15 cellular contexts compared by ENCODE assay signal in the genomic region with DNA sequence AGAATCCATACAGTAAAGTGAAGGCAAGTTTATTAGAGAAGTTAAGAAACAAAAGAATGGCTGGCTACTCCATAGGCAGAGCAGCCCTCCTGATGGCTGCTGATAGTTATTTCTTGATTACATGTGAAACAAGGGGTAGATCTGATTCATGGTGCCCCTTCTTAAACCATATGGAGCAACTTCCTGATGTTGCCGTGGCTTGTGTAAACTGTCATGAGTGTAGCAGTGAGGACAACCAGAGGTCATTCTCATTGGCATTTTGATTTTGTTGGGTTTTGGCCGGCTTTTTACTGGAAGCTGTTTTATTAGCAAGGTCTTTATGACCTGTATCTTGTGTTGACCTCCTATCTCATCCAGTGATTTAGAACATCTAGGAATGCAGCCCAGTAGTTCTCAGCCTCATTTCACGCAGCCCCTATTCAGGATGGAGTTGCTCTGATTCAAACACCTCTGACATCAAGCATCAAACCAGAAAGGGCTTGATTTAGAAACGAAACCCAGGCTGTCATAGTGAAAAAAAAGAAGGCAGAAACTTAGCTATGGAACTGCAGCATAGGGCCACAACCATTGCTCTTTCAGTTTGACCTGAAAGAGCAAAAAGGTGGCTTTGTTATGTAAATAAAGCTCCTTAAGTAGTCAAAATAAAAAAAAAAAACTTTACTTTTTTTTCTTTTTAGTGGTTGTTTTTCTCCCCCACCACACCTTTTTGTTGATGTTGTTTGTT. TPM values are rescaled to one million over a fixed set of nuclear protein-coding genes. Genes with fewer than 3 reads are reported as not detected.
A peak's percentile ranks its signal among the peaks of the same experiment; 100 is the strongest.
DNase-seq lines count a peak whose midpoint lies in the region; ATAC-seq and TF ChIP-seq lines count a peak whose summit lies in the region.
"Had no signal": no experiment of that assay in that cellular context is flagged by ENCODE, and none has a peak within 500 bp of the region (broad histone marks: within the 10 kb centered on the region; RNA-seq: fewer than 3 reads in every experiment).

No MANE protein-coding gene starts in this region.

- H3K4me3 Mint-ChIP-seq in H9: no peak overlapping the region
- H3K4me3 Mint-ChIP-seq in nephron progenitor cell: no peak overlapping the region
- H3K4me3 Mint-ChIP-seq: natural killer cell treated with Interleukin-12 subunit alpha and Interleukin-12 subunit beta and Interleukin-15 and Interleukin-18, amount 100 ng/mL, for 72 hours had no signal

- H3K9me3 Mint-ChIP-seq in H9 (peaks cover 29 to 33% of the 10 kb centered on the region in 2 experiments), nephron progenitor cell (peaks cover 31% of the 10 kb centered on the region)
- H3K9me3 Mint-ChIP-seq: natural killer cell treated with Interleukin-12 subunit alpha and Interleukin-12 subunit beta and Interleukin-15 and Interleukin-18, amount 100 ng/mL, for 72 hours had no signal

- H4K20me1 ChIP-seq in H9 (ENCODE audit: control insufficient read depth, insufficient read depth, insufficient read length): no peaks in the 10 kb centered on the region

- H3K14ac ChIP-seq in H9 (ENCODE audit: insufficient read depth, low read length): no peak overlapping the region

- H3K56ac ChIP-seq in H9 (ENCODE audit: insufficient read length, low read depth, low read length): no peak overlapping the region

- H3T11ph ChIP-seq in H9 (ENCODE audit: low read length): no peak overlapping the region

- H2BK120ac ChIP-seq in H9 (ENCODE audit: low read depth, low read length, poor library complexity, severe bottlenecking): no peak overlapping the region

- no peak overlapping the region for H3K18ac ChIP-seq in H9 (ENCODE audit: insufficient read length, low read depth, low read length)

- no peak overlapping the region for H2BK12ac ChIP-seq in H9 (ENCODE audit: insufficient read length, low read depth, low read length)

- no peak overlapping the region for H3K9ac ChIP-seq in H9 (ENCODE audit: extremely low read depth, insufficient read length, low read length)

- H3K23ac ChIP-seq in H9 (ENCODE audit: insufficient read length, low read depth, low read length): no peak overlapping the region

- no peak overlapping the region for H2AK5ac ChIP-seq in H9 (ENCODE audit: insufficient read length, low read length)

- no CpG with 5 or more reads among the region's 4 CpGs for WGBS in H9 (ENCODE audit: extremely low coverage, insufficient read length, low lambda C conversion rate)
- 66 to 75% methylated on average over 4 of the region's 4 CpGs for WGBS in lower leg skin, 2 donors

- H3K9me3 ChIP-seq in H9 (ENCODE audit: control insufficient read depth, low read depth, low read length): peaks cover 10% of the 10 kb centered on the region
- H3K9me3 ChIP-seq: thoracic aorta had no signal

- no peak overlapping the region for H3K4ac ChIP-seq in H9 (ENCODE audit: low read depth, low read length)

- H3K23me2 ChIP-seq in H9 (ENCODE audit: insufficient read length, low read depth, low read length, poor library complexity, severe bottlenecking): no peaks in the 10 kb centered on the region

- H3K27ac Mint-ChIP-seq in H9 (peak overlapping the region; percentile 11 to 94 (median 85); a peak in 5 of 7 replicates), nephron progenitor cell (peak overlapping the region; percentile 42)
- H3K27ac Mint-ChIP-seq: natural killer cell treated with Interleukin-12 subunit alpha and Interleukin-12 subunit beta and Interleukin-15 and Interleukin-18, amount 100 ng/mL, for 72 hours had no signal

- H3K4me2 ChIP-seq in H9 (ENCODE audit: insufficient read depth, insufficient read length, low read length): no peak overlapping the region

- H4K8ac ChIP-seq in H9 (replicated peaks; ENCODE audit: insufficient read length, low read depth, low read length): no peak overlapping the region

- ATAC-seq in HG03378 (IDR thresholded peaks at IDR 0.05; ENCODE audit: unreplicated experiment) (peak; percentile 98), foreskin keratinocyte (no peak)
- ATAC-seq: HepG2; natural killer cell treated with Interleukin-12 subunit alpha and Interleukin-12 subunit beta and Interleukin-15 and Interleukin-18, amount 100 ng/mL, for 72 hours had no signal

- intact Hi-C loops in lower leg skin (cut with DNase I; ENCODE audit: low total_unique reads): no loop called here

- H4K5ac ChIP-seq in H9 (ENCODE audit: insufficient read length, low read depth, low read length): no peak overlapping the region

- no peak overlapping the region for H2BK5ac ChIP-seq in H9 (ENCODE audit: insufficient read length, low read length)

- H3K79me2 ChIP-seq in H9 (ENCODE audit: insufficient read depth, low read length): no peaks in the 10 kb centered on the region

- no peaks in the 10 kb centered on the region for H3K27me3 ChIP-seq in H9 (ENCODE audit: insufficient read depth, low read length)
- no peaks in the 10 kb centered on the region for H3K27me3 ChIP-seq in foreskin keratinocyte

- peaks cover 13 to 28% (median 18%) of the 10 kb centered on the region in 3 experiments for H3K36me3 Mint-ChIP-seq in H9 (ENCODE audit: insufficient read depth in 1 of 3, low read depth in 3 of 3)
- peaks cover 20% of the 10 kb centered on the region for H3K36me3 Mint-ChIP-seq in nephron progenitor cell (ENCODE audit: low read depth)
- H3K36me3 Mint-ChIP-seq: natural killer cell treated with Interleukin-12 subunit alpha and Interleukin-12 subunit beta and Interleukin-15 and Interleukin-18, amount 100 ng/mL, for 72 hours had no signal

- peak; percentile 14 for DNase-seq in GM19238 (ENCODE audit: insufficient read length, low spot score)
- DNase-seq in H9: no peak
- DNase-seq in nephron progenitor cell: no peak
- no peak for DNase-seq in lower leg skin (ENCODE audit: low spot score in 2 of 2)
- no peak for DNase-seq in EL
- no peak for DNase-seq in GDM1 (lab: John Stamatoyannopoulos, UW)
- DNase-seq in foreskin keratinocyte: no peak
- DNase-seq: activated gamma-delta T cell treated with Interleukin-2 at 50 U/mL for 16 hours; DMS53; stimulated activated CD4-positive, alpha-beta T cell treated with anti-CD3 and anti-CD28 coated beads, Interleukin-1b, Interleukin-23, amount 100 ng/mL, for 48 hours had no signal

- no peak for TF ChIP-seq CTCF in H9 (conservative IDR thresholded peaks at IDR 0.05)
- no peak for TF ChIP-seq CTCF in nephron progenitor cell (IDR thresholded peaks at IDR 0.05)
- no peak for TF ChIP-seq CTCF in lower leg skin (IDR thresholded peaks at IDR 0.05)
- TF ChIP-seq CTCF in foreskin keratinocyte (conservative IDR thresholded peaks at IDR 0.05): no peak

- no peak overlapping the region for H4K91ac ChIP-seq in H9 (ENCODE audit: insufficient read length, low read depth, low read length)

- no peak for TF ChIP-seq POLR2A in lower leg skin (IDR thresholded peaks at IDR 0.05)

- peaks cover 32 to 37% of the 10 kb centered on the region in 2 experiments for H3K4me1 Mint-ChIP-seq in H9
- H3K4me1 Mint-ChIP-seq in nephron progenitor cell: peaks cover 16% of the 10 kb centered on the region

- no peak overlapping the region for H2BK20ac ChIP-seq in H9 (ENCODE audit: low read depth, low read length, poor library complexity, severe bottlenecking)

- H3K27ac ChIP-seq in H9 (ENCODE audit: insufficient read length, low read depth, low read length) (peak overlapping the region; percentile 15), foreskin keratinocyte (no peak overlapping the region)
- H3K27ac ChIP-seq: coronary artery, thoracic aorta had no signal

- no peaks in the 10 kb centered on the region for H3K79me1 ChIP-seq in H9 (ENCODE audit: insufficient read depth, low read depth, low read length, poor library complexity, severe bottlenecking)

- peaks cover 3% of the 10 kb centered on the region for H3K4me1 ChIP-seq in H9 (ENCODE audit: insufficient read depth, low read length)
- H3K4me1 ChIP-seq in foreskin keratinocyte: no peaks in the 10 kb centered on the region

- no peak overlapping the region for H2AFZ ChIP-seq in H9 (ENCODE audit: low read length)

- no peak overlapping the region for H2BK15ac ChIP-seq in H9 (ENCODE audit: low read depth, low read length)

- H3K27me3 Mint-ChIP-seq in H9 (ENCODE audit: low read depth): no peaks in the 10 kb centered on the region
- H3K27me3 Mint-ChIP-seq in nephron progenitor cell (ENCODE audit: low read depth, poor library complexity): no peaks in the 10 kb centered on the region
- H3K27me3 Mint-ChIP-seq: natural killer cell treated with Interleukin-12 subunit alpha and Interleukin-12 subunit beta and Interleukin-15 and Interleukin-18, amount 100 ng/mL, for 72 hours had no signal

- H3K4me3 ChIP-seq in lower leg skin (ENCODE audit: low read depth, poor library complexity, severe bottlenecking): no peak overlapping the region
- H3K4me3 ChIP-seq: coronary artery, thoracic aorta had no signal

RNA-seq across cellular contexts. Expression of a gene that starts 37.8 kb away (rescaled TPM):
- 109 and 113 TPM in 2 replicates for total RNA-seq in H9 (2021)
- total RNA-seq in lower leg skin: 10 to 100 TPM; 39.8 to 54.5 (median 44.3) TPM
- total RNA-seq in foreskin keratinocyte: 96.6 and 97.4 TPM in 2 replicates
- 44.8 and 50.8 TPM in 2 replicates for polyA plus RNA-seq in foreskin keratinocyte
